ENCODE assay signal across 8 cellular contexts in the genomic region with DNA sequence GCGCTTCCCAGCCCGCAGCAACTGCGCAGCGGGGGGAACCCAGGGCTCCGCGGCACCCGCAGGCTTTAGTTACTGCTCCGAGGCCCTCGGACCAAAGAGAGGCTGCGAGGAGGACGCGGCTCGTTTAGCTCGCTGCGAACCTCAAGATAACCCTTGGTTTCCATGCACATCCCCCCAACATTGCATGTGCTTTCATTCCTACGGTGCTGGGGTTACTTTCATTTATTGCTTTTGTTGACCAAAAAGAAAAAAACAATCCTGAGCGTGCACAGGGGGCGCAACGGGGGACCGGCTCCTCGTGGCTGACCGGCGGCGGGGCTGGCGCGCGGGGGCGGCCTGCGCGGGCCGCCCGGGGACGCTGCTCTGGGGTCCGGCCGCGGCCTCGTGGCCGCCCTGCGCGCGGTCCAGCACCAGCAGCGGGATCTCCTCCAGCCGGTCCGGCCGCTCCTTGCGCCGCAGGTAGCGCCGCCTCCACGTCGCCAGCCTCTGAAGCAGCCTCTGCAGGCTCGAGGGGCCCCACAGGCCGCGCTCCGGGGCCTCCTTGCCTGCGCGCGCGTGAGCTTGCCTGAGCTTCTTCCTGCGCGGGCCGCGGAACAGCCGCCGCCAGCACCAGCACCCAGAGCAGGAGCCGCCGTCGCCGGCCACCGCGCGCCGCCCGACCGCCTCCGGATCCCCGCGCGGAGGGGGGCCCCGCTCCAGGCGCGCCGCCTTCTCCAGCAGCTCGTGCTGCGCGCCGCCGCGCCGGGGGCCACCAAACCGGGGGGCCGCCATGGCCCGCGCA.
A peak's percentile ranks its signal among the peaks of the same experiment; 100 is the strongest.
DNase-seq lines count a peak whose midpoint lies in the region; ATAC-seq, FAIRE-seq and TF ChIP-seq lines count a peak whose summit lies in the region.

No MANE protein-coding gene starts in this region.

- CTCF ChIA-PET in RWPE1 (lab: Yijun Ruan, JAX): interaction anchor here (0.7 to 1.6 kb wide), 5 partner anchors 9 to 1762 kb away, joined by 3 to 5 read pairs (median 3); no protein-coding TSS in a partner anchor

- POLR2A ChIA-PET in RWPE1 (lab: Yijun Ruan, JAX; ENCODE audit: low non-redundant PET): no interaction called here

- H3K4me1 ChIP-seq in ACC112 (ENCODE audit: control insufficient read depth, insufficient read depth, low read length, unreplicated experiment): peaks cover 3% of the 10 kb centered on the region
- peaks cover 2 to 6% (median 5%) of the 10 kb centered on the region in 3 donors for H3K4me1 ChIP-seq in skeletal muscle tissue (ENCODE audit: control insufficient read depth in 3 of 3, insufficient read depth in 3 of 3, low read length in 3 of 3)

- H3K27ac ChIP-seq in ACC112 (ENCODE audit: low read depth, low read length) (no peak overlapping the region), RWPE1 (peak overlapping the region; percentile 17; the same call in 1 of the 2 replicates), skeletal muscle tissue (ENCODE audit: low read depth, low read length) (no peak overlapping the region)

- H3K4me3 ChIP-seq in ACC112 (ENCODE audit: low read depth, low read length) (peak overlapping the region; percentile 86), bronchial epithelial cell (ENCODE audit: low read depth, low read length) (peak overlapping the region; percentile 44), skeletal muscle tissue (ENCODE audit: low read length in 3 of 3) (peak overlapping the region; percentile 78 to 82 (median 79))

- FAIRE-seq in bronchial epithelial cell (lab: Jason Lieb, UNC): no peak

- peak overlapping the region; percentile 53 to 79 (median 76) for H3K9ac ChIP-seq in skeletal muscle tissue (ENCODE audit: low read depth in 1 of 3, low read length in 3 of 3)

- 0 out of 2 replicates have a peak, but pooled peaks have one; percentile 7 for TF ChIP-seq CTCF in RWPE1 (conservative IDR thresholded peaks at IDR 0.05; ENCODE audit: low read depth)
- no peak for TF ChIP-seq CTCF in bronchial epithelial cell (IDR thresholded peaks at IDR 0.05; ENCODE audit: insufficient read depth, low read length, severe bottlenecking)

- DNase-seq in RWPE1 (ENCODE audit: low spot score) (peak; percentile 20), bronchial epithelial cell (ENCODE audit: low read depth) (peak; percentile 4), inferior parietal cortex (ENCODE audit: extremely low spot score) (peak; percentile 7)

- H3K27me3 ChIP-seq in ACC112 (ENCODE audit: insufficient read depth, low read length) (no peaks in the 10 kb centered on the region), bronchial epithelial cell (ENCODE audit: control insufficient read depth, insufficient read depth, low read length) (no peaks in the 10 kb centered on the region), skeletal muscle tissue (ENCODE audit: control insufficient read depth in 3 of 3, insufficient read depth in 3 of 3, low read length in 3 of 3) (no peaks in the 10 kb centered on the region)

- no peaks in the 10 kb centered on the region for H3K36me3 ChIP-seq in ACC112 (ENCODE audit: insufficient read depth, low read length)
- H3K36me3 ChIP-seq in bronchial epithelial cell (ENCODE audit: control insufficient read depth, insufficient read depth, low read length): no peaks in the 10 kb centered on the region
- no peaks in the 10 kb centered on the region for H3K36me3 ChIP-seq in skeletal muscle tissue (ENCODE audit: control insufficient read depth in 3 of 3, insufficient read depth in 3 of 3, low read length in 3 of 3)

- H2AFZ ChIP-seq in ACC112 (ENCODE audit: low read length, unreplicated experiment): peak overlapping the region; percentile 93

- H3K9me3 ChIP-seq in skeletal muscle tissue (ENCODE audit: control insufficient read depth in 3 of 3, low read length in 3 of 3): no peaks in the 10 kb centered on the region

- peak; percentile 35 for ATAC-seq in GM18498 (IDR thresholded peaks at IDR 0.05; ENCODE audit: unreplicated experiment)
- no peak for ATAC-seq in GM18858 (IDR thresholded peaks at IDR 0.05; ENCODE audit: unreplicated experiment)
- ATAC-seq in HG02678 (IDR thresholded peaks at IDR 0.05; ENCODE audit: unreplicated experiment): no peak

- H3K79me2 ChIP-seq in ACC112 (ENCODE audit: control insufficient read depth, insufficient read depth, low read length, unreplicated experiment): no peaks in the 10 kb centered on the region
